Comparison of ENCODE assay signal across 2 cellular contexts in the genomic region with DNA sequence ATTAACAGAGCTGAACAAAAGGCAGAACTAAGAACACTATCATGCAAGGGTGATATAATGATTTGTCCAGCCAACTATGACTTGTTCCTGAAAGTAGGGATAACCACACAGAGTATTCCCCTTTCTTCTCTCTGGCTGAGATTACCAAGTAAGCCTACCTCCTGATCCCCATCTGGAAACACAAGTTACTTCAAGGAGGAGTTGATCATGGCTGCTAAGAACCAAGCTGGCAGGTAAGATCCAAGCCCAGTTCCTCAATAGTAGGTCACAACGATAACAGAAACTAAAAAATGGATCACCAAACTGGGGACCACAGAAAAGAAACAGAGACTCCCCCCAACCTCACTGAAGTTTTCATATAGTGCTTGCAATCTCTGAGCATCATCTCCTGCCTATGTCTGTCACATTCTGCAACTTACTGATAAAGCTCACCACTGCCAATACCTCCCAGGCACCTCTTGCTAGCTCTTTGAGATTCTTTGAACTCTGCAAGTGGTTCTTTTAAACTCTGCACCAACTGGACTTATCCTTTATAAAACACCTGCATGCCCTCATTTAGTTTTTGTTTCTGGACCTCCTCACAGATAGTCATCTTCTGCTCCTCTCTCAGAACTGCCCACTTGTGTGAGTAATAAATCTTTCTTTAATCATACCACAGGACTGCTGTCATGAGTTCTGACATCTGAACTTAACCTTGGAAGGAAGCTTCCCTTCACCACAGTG.
TF ChIP-seq lines count a peak whose summit lies in the region.

No MANE protein-coding gene starts in this region.

TF ChIP-seq in SK-N-SH, 30 proteins besides CTCF, POLR2A, EP300 and RAD21 (continued from another document):
- TF ChIP-seq, protein P1, sequence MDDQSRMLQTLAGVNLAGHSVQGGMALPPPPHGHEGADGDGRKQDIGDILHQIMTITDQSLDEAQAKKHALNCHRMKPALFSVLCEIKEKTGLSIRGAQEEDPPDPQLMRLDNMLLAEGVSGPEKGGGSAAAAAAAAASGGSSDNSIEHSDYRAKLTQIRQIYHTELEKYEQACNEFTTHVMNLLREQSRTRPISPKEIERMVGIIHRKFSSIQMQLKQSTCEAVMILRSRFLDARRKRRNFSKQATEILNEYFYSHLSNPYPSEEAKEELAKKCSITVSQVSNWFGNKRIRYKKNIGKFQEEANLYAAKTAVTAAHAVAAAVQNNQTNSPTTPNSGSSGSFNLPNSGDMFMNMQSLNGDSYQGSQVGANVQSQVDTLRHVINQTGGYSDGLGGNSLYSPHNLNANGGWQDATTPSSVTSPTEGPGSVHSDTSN (IDR thresholded peaks at IDR 0.05) = peak; percentile 53; the same call in 1 of the 2 replicates
- peak; percentile 32; the same call in 1 of the 2 replicates for TF ChIP-seq TCF12 (IDR thresholded peaks at IDR 0.05)
TF ChIP-seq in SK-N-SH: peak in this region for 3.

TF ChIP-seq in SK-N-SH treated with all-trans-retinoic acid at 6 μM for 48 hours, 23 proteins besides CTCF, POLR2A, EP300 and RAD21 (continued from another document):
- TF ChIP-seq, protein P2, sequence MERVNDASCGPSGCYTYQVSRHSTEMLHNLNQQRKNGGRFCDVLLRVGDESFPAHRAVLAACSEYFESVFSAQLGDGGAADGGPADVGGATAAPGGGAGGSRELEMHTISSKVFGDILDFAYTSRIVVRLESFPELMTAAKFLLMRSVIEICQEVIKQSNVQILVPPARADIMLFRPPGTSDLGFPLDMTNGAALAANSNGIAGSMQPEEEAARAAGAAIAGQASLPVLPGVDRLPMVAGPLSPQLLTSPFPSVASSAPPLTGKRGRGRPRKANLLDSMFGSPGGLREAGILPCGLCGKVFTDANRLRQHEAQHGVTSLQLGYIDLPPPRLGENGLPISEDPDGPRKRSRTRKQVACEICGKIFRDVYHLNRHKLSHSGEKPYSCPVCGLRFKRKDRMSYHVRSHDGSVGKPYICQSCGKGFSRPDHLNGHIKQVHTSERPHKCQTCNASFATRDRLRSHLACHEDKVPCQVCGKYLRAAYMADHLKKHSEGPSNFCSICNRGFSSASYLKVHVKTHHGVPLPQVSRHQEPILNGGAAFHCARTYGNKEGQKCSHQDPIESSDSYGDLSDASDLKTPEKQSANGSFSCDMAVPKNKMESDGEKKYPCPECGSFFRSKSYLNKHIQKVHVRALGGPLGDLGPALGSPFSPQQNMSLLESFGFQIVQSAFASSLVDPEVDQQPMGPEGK (CRISPR knock-in tag; IDR thresholded peaks at IDR 0.05; ENCODE audit: borderline replicate concordance) = no peak
- TF ChIP-seq BACH2 (CRISPR knock-in tag; IDR thresholded peaks at IDR 0.05; ENCODE audit: borderline replicate concordance) = no peak
- TF ChIP-seq, protein P3, sequence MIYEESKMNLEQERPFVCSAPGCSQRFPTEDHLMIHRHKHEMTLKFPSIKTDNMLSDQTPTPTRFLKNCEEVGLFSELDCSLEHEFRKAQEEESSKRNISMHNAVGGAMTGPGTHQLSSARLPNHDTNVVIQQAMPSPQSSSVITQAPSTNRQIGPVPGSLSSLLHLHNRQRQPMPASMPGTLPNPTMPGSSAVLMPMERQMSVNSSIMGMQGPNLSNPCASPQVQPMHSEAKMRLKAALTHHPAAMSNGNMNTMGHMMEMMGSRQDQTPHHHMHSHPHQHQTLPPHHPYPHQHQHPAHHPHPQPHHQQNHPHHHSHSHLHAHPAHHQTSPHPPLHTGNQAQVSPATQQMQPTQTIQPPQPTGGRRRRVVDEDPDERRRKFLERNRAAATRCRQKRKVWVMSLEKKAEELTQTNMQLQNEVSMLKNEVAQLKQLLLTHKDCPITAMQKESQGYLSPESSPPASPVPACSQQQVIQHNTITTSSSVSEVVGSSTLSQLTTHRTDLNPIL (CRISPR knock-in tag; IDR thresholded peaks at IDR 0.05; ENCODE audit: low read depth) = no peak
- no peak for TF ChIP-seq ZC3H10 (CRISPR knock-in tag; IDR thresholded peaks at IDR 0.05)
- no peak for TF ChIP-seq CSDC2 (CRISPR knock-in tag; IDR thresholded peaks at IDR 0.05)
- no peak for TF ChIP-seq SNAI2 (CRISPR knock-in tag; IDR thresholded peaks at IDR 0.05)
- TF ChIP-seq, protein P4, sequence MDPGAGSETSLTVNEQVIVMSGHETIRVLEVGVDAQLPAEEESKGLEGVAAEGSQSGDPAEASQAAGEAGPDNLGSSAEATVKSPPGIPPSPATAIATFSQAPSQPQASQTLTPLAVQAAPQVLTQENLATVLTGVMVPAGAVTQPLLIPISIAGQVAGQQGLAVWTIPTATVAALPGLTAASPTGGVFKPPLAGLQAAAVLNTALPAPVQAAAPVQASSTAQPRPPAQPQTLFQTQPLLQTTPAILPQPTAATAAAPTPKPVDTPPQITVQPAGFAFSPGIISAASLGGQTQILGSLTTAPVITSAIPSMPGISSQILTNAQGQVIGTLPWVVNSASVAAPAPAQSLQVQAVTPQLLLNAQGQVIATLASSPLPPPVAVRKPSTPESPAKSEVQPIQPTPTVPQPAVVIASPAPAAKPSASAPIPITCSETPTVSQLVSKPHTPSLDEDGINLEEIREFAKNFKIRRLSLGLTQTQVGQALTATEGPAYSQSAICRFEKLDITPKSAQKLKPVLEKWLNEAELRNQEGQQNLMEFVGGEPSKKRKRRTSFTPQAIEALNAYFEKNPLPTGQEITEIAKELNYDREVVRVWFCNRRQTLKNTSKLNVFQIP (CRISPR knock-in tag; IDR thresholded peaks at IDR 0.05; ENCODE audit: borderline replicate concordance, low read depth) = no peak
- TF ChIP-seq ZNF8 (CRISPR knock-in tag; IDR thresholded peaks at IDR 0.05) = no peak
- TF ChIP-seq, protein P5, sequence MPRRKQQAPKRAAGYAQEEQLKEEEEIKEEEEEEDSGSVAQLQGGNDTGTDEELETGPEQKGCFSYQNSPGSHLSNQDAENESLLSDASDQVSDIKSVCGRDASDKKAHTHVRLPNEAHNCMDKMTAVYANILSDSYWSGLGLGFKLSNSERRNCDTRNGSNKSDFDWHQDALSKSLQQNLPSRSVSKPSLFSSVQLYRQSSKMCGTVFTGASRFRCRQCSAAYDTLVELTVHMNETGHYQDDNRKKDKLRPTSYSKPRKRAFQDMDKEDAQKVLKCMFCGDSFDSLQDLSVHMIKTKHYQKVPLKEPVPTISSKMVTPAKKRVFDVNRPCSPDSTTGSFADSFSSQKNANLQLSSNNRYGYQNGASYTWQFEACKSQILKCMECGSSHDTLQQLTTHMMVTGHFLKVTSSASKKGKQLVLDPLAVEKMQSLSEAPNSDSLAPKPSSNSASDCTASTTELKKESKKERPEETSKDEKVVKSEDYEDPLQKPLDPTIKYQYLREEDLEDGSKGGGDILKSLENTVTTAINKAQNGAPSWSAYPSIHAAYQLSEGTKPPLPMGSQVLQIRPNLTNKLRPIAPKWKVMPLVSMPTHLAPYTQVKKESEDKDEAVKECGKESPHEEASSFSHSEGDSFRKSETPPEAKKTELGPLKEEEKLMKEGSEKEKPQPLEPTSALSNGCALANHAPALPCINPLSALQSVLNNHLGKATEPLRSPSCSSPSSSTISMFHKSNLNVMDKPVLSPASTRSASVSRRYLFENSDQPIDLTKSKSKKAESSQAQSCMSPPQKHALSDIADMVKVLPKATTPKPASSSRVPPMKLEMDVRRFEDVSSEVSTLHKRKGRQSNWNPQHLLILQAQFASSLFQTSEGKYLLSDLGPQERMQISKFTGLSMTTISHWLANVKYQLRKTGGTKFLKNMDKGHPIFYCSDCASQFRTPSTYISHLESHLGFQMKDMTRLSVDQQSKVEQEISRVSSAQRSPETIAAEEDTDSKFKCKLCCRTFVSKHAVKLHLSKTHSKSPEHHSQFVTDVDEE (CRISPR knock-in tag; IDR thresholded peaks at IDR 0.05) = no peak
